In the genomic region with DNA sequence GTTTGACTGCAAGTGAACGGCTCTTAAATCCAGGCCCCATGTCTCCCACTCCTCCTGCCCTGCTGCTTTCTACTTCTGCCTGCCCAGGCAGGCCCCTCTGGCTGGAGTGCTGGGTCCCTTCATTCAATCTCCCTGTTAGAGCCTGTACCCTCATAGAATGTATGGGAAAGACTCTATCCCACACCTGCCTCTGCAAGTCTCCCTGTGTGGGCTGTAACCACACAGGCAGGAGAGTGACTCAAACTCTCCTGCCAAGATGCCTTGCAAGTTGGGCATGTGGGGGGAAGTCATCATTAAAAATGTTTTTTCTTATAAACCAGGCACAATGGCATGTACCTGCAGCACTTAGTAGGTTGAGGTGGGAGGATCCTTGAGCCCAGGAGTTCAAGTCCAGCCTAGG, we compare ENCODE assay signal across 1 cellular context.
TF ChIP-seq lines count a peak whose summit lies in the region.

No MANE protein-coding gene starts in this region.

TF ChIP-seq in IMR-90, 13 proteins besides CTCF, POLR2A, EP300 and RAD21 (continued from another document):
- no peak for TF ChIP-seq MXI1 (IDR thresholded peaks at IDR 0.05; ENCODE audit: borderline replicate concordance, low read depth, low read length)
- no peak for TF ChIP-seq BHLHE40 (IDR thresholded peaks at IDR 0.05; ENCODE audit: low read depth, low read length)
- no peak for TF ChIP-seq RCOR1 (IDR thresholded peaks at IDR 0.05; ENCODE audit: insufficient replicate concordance, low read length)
- TF ChIP-seq MAZ (IDR thresholded peaks at IDR 0.05; ENCODE audit: borderline replicate concordance, low read depth, low read length), result no peak
- no peak for TF ChIP-seq RFX5 (IDR thresholded peaks at IDR 0.05; ENCODE audit: low read depth, low read length)
- TF ChIP-seq CHD1 (IDR thresholded peaks at IDR 0.05; ENCODE audit: low read depth, low read length), result no peak
- TF ChIP-seq MAFK (IDR thresholded peaks at IDR 0.05; ENCODE audit: low read depth, low read length), result no peak
- TF ChIP-seq, protein P1, sequence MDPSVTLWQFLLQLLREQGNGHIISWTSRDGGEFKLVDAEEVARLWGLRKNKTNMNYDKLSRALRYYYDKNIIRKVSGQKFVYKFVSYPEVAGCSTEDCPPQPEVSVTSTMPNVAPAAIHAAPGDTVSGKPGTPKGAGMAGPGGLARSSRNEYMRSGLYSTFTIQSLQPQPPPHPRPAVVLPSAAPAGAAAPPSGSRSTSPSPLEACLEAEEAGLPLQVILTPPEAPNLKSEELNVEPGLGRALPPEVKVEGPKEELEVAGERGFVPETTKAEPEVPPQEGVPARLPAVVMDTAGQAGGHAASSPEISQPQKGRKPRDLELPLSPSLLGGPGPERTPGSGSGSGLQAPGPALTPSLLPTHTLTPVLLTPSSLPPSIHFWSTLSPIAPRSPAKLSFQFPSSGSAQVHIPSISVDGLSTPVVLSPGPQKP (IDR thresholded peaks at IDR 0.05; ENCODE audit: borderline replicate concordance, low read depth, low read length), result no peak
- no peak for TF ChIP-seq NFE2L2 (IDR thresholded peaks at IDR 0.05; ENCODE audit: low read depth, low read length)
TF ChIP-seq in IMR-90: peak in this region for 0.
